ENCODE assay signal across 1 cellular context in the genomic region with DNA sequence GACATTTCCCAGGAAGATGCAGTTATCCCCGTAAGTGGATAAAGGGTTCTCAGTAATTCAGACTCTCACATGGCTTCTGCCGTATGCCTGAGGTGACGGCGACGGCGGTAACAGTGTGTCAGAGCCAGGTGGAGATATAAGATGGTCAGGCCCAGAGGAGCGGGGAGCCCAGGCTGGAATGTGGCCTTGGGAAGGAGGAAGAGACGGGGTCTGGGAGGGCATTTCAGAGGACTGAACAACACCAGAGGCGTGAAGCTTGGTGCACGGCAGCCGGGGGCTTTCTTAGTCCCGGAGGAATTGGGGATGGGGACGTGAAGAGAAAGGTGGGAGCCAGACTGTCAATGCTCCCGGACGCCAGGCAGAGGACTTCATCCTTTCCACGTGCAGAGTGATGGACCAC.
TF ChIP-seq lines count a peak whose summit lies in the region.

No MANE protein-coding gene starts in this region.

TF ChIP-seq in IMR-90, 13 proteins besides CTCF, POLR2A, EP300 and RAD21 (continued from another document):
- TF ChIP-seq, protein P1, sequence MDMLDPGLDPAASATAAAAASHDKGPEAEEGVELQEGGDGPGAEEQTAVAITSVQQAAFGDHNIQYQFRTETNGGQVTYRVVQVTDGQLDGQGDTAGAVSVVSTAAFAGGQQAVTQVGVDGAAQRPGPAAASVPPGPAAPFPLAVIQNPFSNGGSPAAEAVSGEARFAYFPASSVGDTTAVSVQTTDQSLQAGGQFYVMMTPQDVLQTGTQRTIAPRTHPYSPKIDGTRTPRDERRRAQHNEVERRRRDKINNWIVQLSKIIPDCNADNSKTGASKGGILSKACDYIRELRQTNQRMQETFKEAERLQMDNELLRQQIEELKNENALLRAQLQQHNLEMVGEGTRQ (IDR thresholded peaks at IDR 0.05; ENCODE audit: low read depth, low read length): no peak
- TF ChIP-seq FOS (IDR thresholded peaks at IDR 0.05; ENCODE audit: low read depth, low read length) (no peak), MAZ (IDR thresholded peaks at IDR 0.05; ENCODE audit: borderline replicate concordance, low read depth, low read length) (no peak), MXI1 (IDR thresholded peaks at IDR 0.05; ENCODE audit: borderline replicate concordance, low read depth, low read length) (no peak), RFX5 (IDR thresholded peaks at IDR 0.05; ENCODE audit: low read depth, low read length) (no peak), CHD1 (IDR thresholded peaks at IDR 0.05; ENCODE audit: low read depth, low read length) (no peak), CEBPB (IDR thresholded peaks at IDR 0.05; ENCODE audit: low read depth, low read length) (no peak)
TF ChIP-seq in IMR-90: peak in this region for 0.
